Comparison of ENCODE assay signal across 20 cellular contexts in the genomic region with DNA sequence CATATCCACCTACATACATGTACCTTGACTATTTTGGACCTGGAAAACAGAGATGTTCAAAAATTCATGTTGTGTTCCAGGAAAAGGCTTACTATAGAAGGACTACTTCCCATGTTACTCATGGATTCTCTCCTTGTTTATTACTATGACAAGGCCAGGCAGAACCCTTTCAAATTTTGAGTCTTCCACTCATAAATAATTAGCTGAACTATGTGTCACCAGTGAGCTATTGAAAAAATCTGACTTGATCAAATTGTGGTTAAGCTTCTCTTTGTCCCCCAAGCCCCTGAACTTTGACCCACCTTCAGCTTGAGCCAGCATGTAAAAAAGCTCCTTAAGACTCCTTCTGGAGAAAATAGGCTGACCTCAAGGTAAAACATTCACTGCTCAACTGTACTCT.
A peak's percentile ranks its signal among the peaks of the same experiment; 100 is the strongest.
DNase-seq lines count a peak whose midpoint lies in the region; ATAC-seq and TF ChIP-seq lines count a peak whose summit lies in the region.
"Had no signal": no experiment of that assay in that cellular context is flagged by ENCODE, and none has a peak within 500 bp of the region (broad histone marks: within the 10 kb centered on the region; RNA-seq: fewer than 3 reads in every experiment).

No MANE protein-coding gene starts in this region.

- H3K27me3 ChIP-seq in foreskin keratinocyte (no peaks in the 10 kb centered on the region), heart left ventricle (no peaks in the 10 kb centered on the region), GM23338 (ENCODE audit: insufficient read depth) (no peaks in the 10 kb centered on the region)

- DNase-seq in HK-2 (ENCODE audit: unreplicated experiment): peak; percentile 3
- peak; percentile 92 for DNase-seq in M059J (ENCODE audit: low read depth)
- DNase-seq in foreskin keratinocyte: peak; percentile 18 to 45
- no peak for DNase-seq in heart left ventricle
- no peak for DNase-seq in iPS-NIHi11 (ENCODE audit: low spot score)
- no peak for DNase-seq in GM23338 (ENCODE audit: low spot score)
- DNase-seq in erythroblast (lab: John Stamatoyannopoulos, UW): no peak
- DNase-seq: AML-193; DMS 273 treated with DMSO at 0.1 percent for 48 hours; DND-41; HFFc6; Kasumi-1; NCI-H1105 treated with DMSO at 0.1 percent for 48 hours; NCI-H1694; NCI-H748 treated with DMSO at 0.1 percent for 48 hours; NK-92 treated with Interleukin-12 subunit alpha and Interleukin-12 subunit beta, amount 100 ng/mL, for 24 hours; SHP77; T-helper 1 cell had no signal

- no peaks in the 10 kb centered on the region for H3K79me2 ChIP-seq in GM23338 (replicated peaks; ENCODE audit: insufficient read depth)

- no peaks in the 10 kb centered on the region; the same call in 2 of the 3 replicates for H3K9me3 Mint-ChIP-seq in GM23338

- intact Hi-C loops in heart left ventricle (cut with DNase I): no loop called here

- H3K4me3 ChIP-seq in heart left ventricle (no peak overlapping the region), GM23338 (no peak overlapping the region)
- H3K4me3 ChIP-seq: SK-N-MC had no signal

- H3K4me1 ChIP-seq in foreskin keratinocyte (no peaks in the 10 kb centered on the region), heart left ventricle (no peaks in the 10 kb centered on the region), GM23338 (ENCODE audit: insufficient read depth) (no peaks in the 10 kb centered on the region)

- H3K4me2 ChIP-seq in GM23338: no peak overlapping the region

- no peak overlapping the region for H2AFZ ChIP-seq in GM23338

- no peaks in the 10 kb centered on the region for H3F3A ChIP-seq in GM23338 (replicated peaks; ENCODE audit: low read depth)

- no peaks in the 10 kb centered on the region for H3K36me3 Mint-ChIP-seq in GM23338 (ENCODE audit: low read depth)
- H3K36me3 Mint-ChIP-seq: CD14-positive monocyte had no signal

- H3K9me2 ChIP-seq in GM23338 (ENCODE audit: insufficient read depth): no peaks in the 10 kb centered on the region

- no peaks in the 10 kb centered on the region for H3K9me3 ChIP-seq in heart left ventricle

- H3K4me1 Mint-ChIP-seq in GM23338: no peaks in the 10 kb centered on the region
- H3K4me1 Mint-ChIP-seq: CD14-positive monocyte had no signal

- H3K27ac ChIP-seq in foreskin keratinocyte (no peak overlapping the region), heart left ventricle (no peak overlapping the region), GM23338 (ENCODE audit: low read depth) (no peak overlapping the region)
- H3K27ac ChIP-seq: SK-N-MC had no signal

- no peak for ATAC-seq in foreskin keratinocyte
- ATAC-seq in heart left ventricle: no peak
- no peak for ATAC-seq in GM23338

- TF ChIP-seq CTCF in foreskin keratinocyte (conservative IDR thresholded peaks at IDR 0.05): no peak
- TF ChIP-seq CTCF in heart left ventricle (IDR thresholded peaks at IDR 0.05): no peak
- no peak for TF ChIP-seq CTCF in GM23338 (conservative IDR thresholded peaks at IDR 0.05; ENCODE audit: low read depth in 2 of 2)

- TF ChIP-seq POLR2A in heart left ventricle (IDR thresholded peaks at IDR 0.05) (no peak), erythroblast (IDR thresholded peaks at IDR 0.05; ENCODE audit: low read length) (no peak)

- H3K4me3 Mint-ChIP-seq in GM23338: no peak overlapping the region
- H3K4me3 Mint-ChIP-seq: CD14-positive monocyte, HFFc6 had no signal

- H3K36me3 ChIP-seq in heart left ventricle (no peaks in the 10 kb centered on the region), GM23338 (ENCODE audit: insufficient read depth) (no peaks in the 10 kb centered on the region)

- no peak overlapping the region for H3K27ac Mint-ChIP-seq in GM23338
- H3K27ac Mint-ChIP-seq: CD14-positive monocyte, HFFc6 had no signal

- H4K20me1 ChIP-seq in GM23338 (replicated peaks; ENCODE audit: insufficient read depth): no peaks in the 10 kb centered on the region

- no peaks in the 10 kb centered on the region for H3K27me3 Mint-ChIP-seq in GM23338 (ENCODE audit: insufficient read depth, low read depth, poor library complexity)

TF ChIP-seq in GM23338, 12 proteins besides CTCF, POLR2A, EP300 and RAD21:
- TF ChIP-seq EZH2 (IDR thresholded peaks at IDR 0.05; ENCODE audit: low read depth, unreplicated experiment) (no peak), NANOG (IDR thresholded peaks at IDR 0.05; ENCODE audit: borderline replicate concordance) (no peak)
- TF ChIP-seq, protein P1, sequence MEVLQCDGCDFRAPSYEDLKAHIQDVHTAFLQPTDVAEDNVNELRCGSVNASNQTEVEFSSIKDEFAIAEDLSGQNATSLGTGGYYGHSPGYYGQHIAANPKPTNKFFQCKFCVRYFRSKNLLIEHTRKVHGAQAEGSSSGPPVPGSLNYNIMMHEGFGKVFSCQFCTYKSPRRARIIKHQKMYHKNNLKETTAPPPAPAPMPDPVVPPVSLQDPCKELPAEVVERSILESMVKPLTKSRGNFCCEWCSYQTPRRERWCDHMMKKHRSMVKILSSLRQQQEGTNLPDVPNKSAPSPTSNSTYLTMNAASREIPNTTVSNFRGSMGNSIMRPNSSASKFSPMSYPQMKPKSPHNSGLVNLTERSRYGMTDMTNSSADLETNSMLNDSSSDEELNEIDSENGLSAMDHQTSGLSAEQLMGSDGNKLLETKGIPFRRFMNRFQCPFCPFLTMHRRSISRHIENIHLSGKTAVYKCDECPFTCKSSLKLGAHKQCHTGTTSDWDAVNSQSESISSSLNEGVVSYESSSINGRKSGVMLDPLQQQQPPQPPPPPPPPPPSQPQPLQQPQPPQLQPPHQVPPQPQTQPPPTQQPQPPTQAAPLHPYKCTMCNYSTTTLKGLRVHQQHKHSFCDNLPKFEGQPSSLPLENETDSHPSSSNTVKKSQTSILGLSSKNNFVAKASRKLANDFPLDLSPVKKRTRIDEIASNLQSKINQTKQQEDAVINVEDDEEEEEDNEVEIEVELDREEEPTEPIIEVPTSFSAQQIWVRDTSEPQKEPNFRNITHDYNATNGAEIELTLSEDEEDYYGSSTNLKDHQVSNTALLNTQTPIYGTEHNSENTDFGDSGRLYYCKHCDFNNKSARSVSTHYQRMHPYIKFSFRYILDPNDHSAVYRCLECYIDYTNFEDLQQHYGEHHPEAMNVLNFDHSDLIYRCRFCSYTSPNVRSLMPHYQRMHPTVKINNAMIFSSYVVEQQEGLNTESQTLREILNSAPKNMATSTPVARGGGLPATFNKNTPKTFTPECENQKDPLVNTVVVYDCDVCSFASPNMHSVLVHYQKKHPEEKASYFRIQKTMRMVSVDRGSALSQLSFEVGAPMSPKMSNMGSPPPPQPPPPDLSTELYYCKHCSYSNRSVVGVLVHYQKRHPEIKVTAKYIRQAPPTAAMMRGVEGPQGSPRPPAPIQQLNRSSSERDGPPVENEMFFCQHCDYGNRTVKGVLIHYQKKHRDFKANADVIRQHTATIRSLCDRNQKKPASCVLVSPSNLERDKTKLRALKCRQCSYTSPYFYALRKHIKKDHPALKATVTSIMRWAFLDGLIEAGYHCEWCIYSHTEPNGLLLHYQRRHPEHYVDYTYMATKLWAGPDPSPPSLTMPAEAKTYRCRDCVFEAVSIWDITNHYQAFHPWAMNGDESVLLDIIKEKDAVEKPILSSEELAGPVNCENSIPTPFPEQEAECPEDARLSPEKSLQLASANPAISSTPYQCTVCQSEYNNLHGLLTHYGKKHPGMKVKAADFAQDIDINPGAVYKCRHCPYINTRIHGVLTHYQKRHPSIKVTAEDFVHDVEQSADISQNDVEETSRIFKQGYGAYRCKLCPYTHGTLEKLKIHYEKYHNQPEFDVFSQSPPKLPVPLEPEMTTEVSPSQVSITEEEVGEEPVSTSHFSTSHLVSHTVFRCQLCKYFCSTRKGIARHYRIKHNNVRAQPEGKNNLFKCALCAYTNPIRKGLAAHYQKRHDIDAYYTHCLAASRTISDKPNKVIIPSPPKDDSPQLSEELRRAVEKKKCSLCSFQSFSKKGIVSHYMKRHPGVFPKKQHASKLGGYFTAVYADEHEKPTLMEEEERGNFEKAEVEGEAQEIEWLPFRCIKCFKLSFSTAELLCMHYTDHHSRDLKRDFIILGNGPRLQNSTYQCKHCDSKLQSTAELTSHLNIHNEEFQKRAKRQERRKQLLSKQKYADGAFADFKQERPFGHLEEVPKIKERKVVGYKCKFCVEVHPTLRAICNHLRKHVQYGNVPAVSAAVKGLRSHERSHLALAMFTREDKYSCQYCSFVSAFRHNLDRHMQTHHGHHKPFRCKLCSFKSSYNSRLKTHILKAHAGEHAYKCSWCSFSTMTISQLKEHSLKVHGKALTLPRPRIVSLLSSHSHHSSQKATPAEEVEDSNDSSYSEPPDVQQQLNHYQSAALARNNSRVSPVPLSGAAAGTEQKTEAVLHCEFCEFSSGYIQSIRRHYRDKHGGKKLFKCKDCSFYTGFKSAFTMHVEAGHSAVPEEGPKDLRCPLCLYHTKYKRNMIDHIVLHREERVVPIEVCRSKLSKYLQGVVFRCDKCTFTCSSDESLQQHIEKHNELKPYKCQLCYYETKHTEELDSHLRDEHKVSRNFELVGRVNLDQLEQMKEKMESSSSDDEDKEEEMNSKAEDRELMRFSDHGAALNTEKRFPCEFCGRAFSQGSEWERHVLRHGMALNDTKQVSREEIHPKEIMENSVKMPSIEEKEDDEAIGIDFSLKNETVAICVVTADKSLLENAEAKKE (CRISPR knock-in tag; IDR thresholded peaks at IDR 0.05): no peak
- TF ChIP-seq, protein P2, sequence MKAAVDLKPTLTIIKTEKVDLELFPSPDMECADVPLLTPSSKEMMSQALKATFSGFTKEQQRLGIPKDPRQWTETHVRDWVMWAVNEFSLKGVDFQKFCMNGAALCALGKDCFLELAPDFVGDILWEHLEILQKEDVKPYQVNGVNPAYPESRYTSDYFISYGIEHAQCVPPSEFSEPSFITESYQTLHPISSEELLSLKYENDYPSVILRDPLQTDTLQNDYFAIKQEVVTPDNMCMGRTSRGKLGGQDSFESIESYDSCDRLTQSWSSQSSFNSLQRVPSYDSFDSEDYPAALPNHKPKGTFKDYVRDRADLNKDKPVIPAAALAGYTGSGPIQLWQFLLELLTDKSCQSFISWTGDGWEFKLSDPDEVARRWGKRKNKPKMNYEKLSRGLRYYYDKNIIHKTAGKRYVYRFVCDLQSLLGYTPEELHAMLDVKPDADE (IDR thresholded peaks at IDR 0.05): no peak

Comparison
In these comparisons a context has a peak if more than half of its experiments do, and no peak if none do; other contexts are left out.
1. DNase-seq: peak in HK-2 (single experiment), M059J (single experiment) and foreskin keratinocyte (2 of 2); none in heart left ventricle (0 of 5), iPS-NIHi11 (single experiment), GM23338 (single experiment) and erythroblast (0 of 2).